Comparison of ENCODE assay signal across 16 cellular contexts in genomic region chr6:37205189-37205996, GRCh38. TPM values are rescaled to one million over a fixed set of nuclear protein-coding genes. Genes with fewer than 3 reads are reported as not detected.
A peak's percentile ranks its signal among the peaks of the same experiment; 100 is the strongest.
DNase-seq lines count a peak whose midpoint lies in the region; TF ChIP-seq lines count a peak whose summit lies in the region.
"Had no signal": no experiment of that assay in that cellular context is flagged by ENCODE, and none has a peak within 500 bp of the region (broad histone marks: within the 10 kb centered on the region; RNA-seq: fewer than 3 reads in every experiment).

No MANE protein-coding gene starts in this region.

- H4K20me1 ChIP-seq in neural progenitor cell (ENCODE audit: low read depth): no peaks in the 10 kb centered on the region

- H3K4me1 ChIP-seq in neural progenitor cell: no peaks in the 10 kb centered on the region
- no peaks in the 10 kb centered on the region for H3K4me1 ChIP-seq in endodermal cell (ENCODE audit: control insufficient read depth, insufficient read depth, low read length)
- H3K4me1 ChIP-seq: gastroesophageal sphincter, pancreas had no signal

- peaks cover 5% of the 10 kb centered on the region for H3K27me3 Mint-ChIP-seq in neural progenitor cell (ENCODE audit: insufficient read depth, low read depth)
- no peaks in the 10 kb centered on the region for H3K27me3 Mint-ChIP-seq in endodermal cell (ENCODE audit: insufficient read depth)

- H3K27ac ChIP-seq in neural progenitor cell (no peak overlapping the region), endodermal cell (ENCODE audit: low read depth, low read length) (no peak overlapping the region)
- H3K27ac ChIP-seq: gastroesophageal sphincter, pancreas, suprapubic skin had no signal

- H3K36me3 Mint-ChIP-seq in neural progenitor cell (no peaks in the 10 kb centered on the region), endodermal cell (ENCODE audit: low read depth) (no peaks in the 10 kb centered on the region)
- H3K36me3 Mint-ChIP-seq: mesothelial cell of epicardium had no signal

- H3K4me1 Mint-ChIP-seq in neural progenitor cell (peaks cover 10% of the 10 kb centered on the region), endodermal cell (peaks cover 1% of the 10 kb centered on the region)

- H3K4me2 ChIP-seq in neural progenitor cell: no peak overlapping the region

- peak overlapping the region; percentile 68 for H2AFZ ChIP-seq in neural progenitor cell (replicated peaks)

- H3K27ac Mint-ChIP-seq in neural progenitor cell (peak overlapping the region; percentile 24), endodermal cell (no peak overlapping the region)
- H3K27ac Mint-ChIP-seq: mesothelial cell of epicardium had no signal

- in situ Hi-C loops in GM13976 (cut with MboI; ENCODE audit: low sequenced_read_pairs, unreplicated experiment): loop anchor here (10.0 to 25.0 kb wide), 2 partner anchors 331 to 443 kb away; partner anchors contain the start of gene PPIL1
- in situ Hi-C loops in KBM-7 (cut with MboI; ENCODE audit: low pct_unique_long_range_greater_than_20kb, low sequenced_read_pairs): loop anchor here (25.0 kb wide), 1 partner anchor 443 kb away; no protein-coding TSS in a partner anchor

- 82 to 93% methylated on average over 11 to 13 of the region's 13 CpGs for WGBS in endodermal cell (ENCODE audit: insufficient coverage in 1 of 2, insufficient read length in 1 of 2), 2 experiments

- no peaks in the 10 kb centered on the region for H3K79me2 ChIP-seq in neural progenitor cell (ENCODE audit: low read depth)

- H3K9me3 ChIP-seq in neural progenitor cell (ENCODE audit: low read depth) (no peaks in the 10 kb centered on the region), endodermal cell (ENCODE audit: control insufficient read depth, low read length) (no peaks in the 10 kb centered on the region)
- H3K9me3 ChIP-seq: gastroesophageal sphincter, pancreas, suprapubic skin had no signal

- H3K9me3 Mint-ChIP-seq in neural progenitor cell (no peaks in the 10 kb centered on the region), endodermal cell (no peaks in the 10 kb centered on the region)
- H3K9me3 Mint-ChIP-seq: mesothelial cell of epicardium had no signal

- H3K4me3 ChIP-seq in neural progenitor cell (no peak overlapping the region), endodermal cell (ENCODE audit: low read length) (no peak overlapping the region)
- H3K4me3 ChIP-seq: gastroesophageal sphincter, pancreas, suprapubic skin had no signal

- H3K27me3 ChIP-seq in neural progenitor cell: no peaks in the 10 kb centered on the region
- H3K27me3 ChIP-seq in endodermal cell (ENCODE audit: control insufficient read depth, insufficient read depth, low read length, poor library complexity, severe bottlenecking): no peaks in the 10 kb centered on the region
- H3K27me3 ChIP-seq: gastroesophageal sphincter, pancreas, suprapubic skin had no signal

- TF ChIP-seq CTCF in GM13976 (IDR thresholded peaks at IDR 0.05; ENCODE audit: borderline replicate concordance, control extremely low read depth, extremely low read depth, insufficient read depth, missing control alignments) (no peak), neural progenitor cell (IDR thresholded peaks at IDR 0.05) (no peak), endodermal cell (conservative IDR thresholded peaks at IDR 0.05) (no peak)

- H3K9ac ChIP-seq in neural progenitor cell (no peak overlapping the region), endodermal cell (ENCODE audit: extremely low read depth, low read length, poor library complexity, severe bottlenecking) (no peak overlapping the region)

- DNase-seq in activated CD4-positive, alpha-beta T cell treated with anti-CD3 and anti-CD28 coated beads for 48 hours: peak; percentile 35
- no peak for DNase-seq in activated CD4-positive, alpha-beta T cell treated with anti-CD3 and anti-CD28 coated beads, Interleukin-2, amount 50 U/mL, for 1 hour
- peak; percentile 35 for DNase-seq in GM13976 (ENCODE audit: low spot score)
- peak; percentile 67 for DNase-seq in activated CD8-positive, alpha-beta memory T cell treated with anti-CD3 and anti-CD28 coated beads, Interleukin-2, amount 50 U/mL, for 48 hours
- no peak for DNase-seq in neural progenitor cell (ENCODE audit: low spot score)
- no peak for DNase-seq in posterior cingulate gyrus
- DNase-seq in KBM-7: no peak
- no peak for DNase-seq in endodermal cell
- DNase-seq: activated naive CD4-positive, alpha-beta T cell treated with anti-CD3 and anti-CD28 coated beads, Interleukin-2, amount 50 U/mL, for 16 hours; central memory CD4-positive, alpha-beta T cell; NCI-H510A; SW 1271 had no signal

- intact Hi-C loops in posterior cingulate gyrus (cut with DNase I): no loop called here

- no peaks in the 10 kb centered on the region for H3F3A ChIP-seq in neural progenitor cell (ENCODE audit: low read depth)

- no peaks in the 10 kb centered on the region for H3K36me3 ChIP-seq in neural progenitor cell
- no peaks in the 10 kb centered on the region for H3K36me3 ChIP-seq in endodermal cell (ENCODE audit: control insufficient read depth, insufficient read depth, low read length)
- H3K36me3 ChIP-seq: gastroesophageal sphincter, pancreas, suprapubic skin had no signal

- H3K4me3 Mint-ChIP-seq in neural progenitor cell (no peak overlapping the region), endodermal cell (no peak overlapping the region)
- H3K4me3 Mint-ChIP-seq: mesothelial cell of epicardium had no signal

RNA-seq across cellular contexts. Expression of gene PIM1, which starts 35.4 kb away (rescaled TPM):
- total RNA-seq in neural progenitor cell (ENCODE audit: low replicate concordance): 9.1 and 18.9 TPM in 2 replicates
- 10 to 100 TPM; 43.9 to 65.3 TPM for total RNA-seq in endodermal cell
- polyA plus RNA-seq in endodermal cell (2013, experiment 1 of 2): 46.6 TPM
- polyA plus RNA-seq in endodermal cell (2013, experiment 2 of 2): 45.2 TPM

RNA-seq across cellular contexts. Expression of gene TBC1D22B, which starts 52.2 kb away (rescaled TPM):
- 16.2 and 16.5 TPM in 2 replicates for total RNA-seq in neural progenitor cell (ENCODE audit: low replicate concordance)
- 10 to 100 TPM; 13.8 to 20.1 TPM for total RNA-seq in endodermal cell
- polyA plus RNA-seq in endodermal cell (2013, experiment 1 of 2): 13.9 TPM
- 13.1 TPM for polyA plus RNA-seq in endodermal cell (2013, experiment 2 of 2)

RNA-seq across cellular contexts. Expression of gene TMEM217, which starts 52.6 kb away (rescaled TPM):
- total RNA-seq in neural progenitor cell (ENCODE audit: low replicate concordance) (0.09 TPM in 1 of 2 replicates, not detected in the other), endodermal cell (1 to 10 TPM in 1 of 2 donors, under 1 TPM in 1; 0.95 to 1.6 TPM)
- polyA plus RNA-seq in endodermal cell (2013, experiment 1 of 2): 0.43 TPM
- 0.41 TPM for polyA plus RNA-seq in endodermal cell (2013, experiment 2 of 2)

Comparison
In these comparisons a context has a peak if more than half of its experiments do, and no peak if none do; other contexts are left out.
1. DNase-seq: peak in activated CD4-positive, alpha-beta T cell treated with anti-CD3 and anti-CD28 coated beads for 48 hours (single experiment), GM13976 (single experiment) and activated CD8-positive, alpha-beta memory T cell treated with anti-CD3 and anti-CD28 coated beads, Interleukin-2, amount 50 U/mL, for 48 hours (single experiment); none in activated CD4-positive, alpha-beta T cell treated with anti-CD3 and anti-CD28 coated beads, Interleukin-2, amount 50 U/mL, for 1 hour (single experiment), neural progenitor cell (single experiment), posterior cingulate gyrus (0 of 10), KBM-7 (single experiment) and endodermal cell (single experiment).